Comparison of ENCODE assay signal across 21 cellular contexts in genomic region chr14:30581283-30581625, GRCh38.
"Had no signal": no experiment of that assay in that cellular context is flagged by ENCODE, and none has a peak within 500 bp of the region (broad histone marks: within the 10 kb centered on the region; RNA-seq: fewer than 3 reads in every experiment).

No MANE protein-coding gene starts in this region.

- DNase-seq: hypothalamus; immature natural killer cell; kidney; left ventricle myocardium inferior; mesendoderm; naive thymus-derived CD4-positive, alpha-beta T cell; ovary; right cardiac atrium; stimulated activated CD4-positive, alpha-beta T cell treated with anti-CD3 and anti-CD28 coated beads, Interleukin-12 subunit alpha, Interleukin-12 subunit beta, amount 100 ng/mL, for 4 hours; stimulated activated CD4-positive, alpha-beta T cell treated with anti-CD3 and anti-CD28 coated beads, Interleukin-15, amount 100 ng/mL, for 24 hours; stimulated activated CD4-positive, alpha-beta T cell treated with anti-CD3 and anti-CD28 coated beads, Interleukin-2, amount 100 ng/mL, for 24 hours; stimulated activated CD4-positive, alpha-beta T cell treated with anti-CD3 and anti-CD28 coated beads, Interleukin-4, amount 100 ng/mL, for 1 hour; stimulated activated naive B cell treated with anti-CD40 and anti-IgM and Interleukin-4, amounts not matched to agents 10 μg/mL and 1 μg/mL and 100 μg/mL, for 72 hours; stimulated activated naive CD8-positive, alpha-beta T cell treated with anti-CD3 and anti-CD28 coated beads, Interleukin-15, Interleukin-2, amounts not matched to agents 100 U/mL and 50 U/mL, for 24 hours; stomach; testis; thyroid gland; transverse colon; upper lobe of right lung had no signal

- H3K9me3 ChIP-seq: ovary, testis, thyroid gland, transverse colon, upper lobe of right lung had no signal

- H3K4me1 ChIP-seq: left ventricle myocardium inferior, testis, thyroid gland, upper lobe of right lung had no signal

- H3K27ac ChIP-seq: left ventricle myocardium inferior, ovary, skin epidermis, stomach, testis, thyroid gland, transverse colon, upper lobe of right lung had no signal

- H3K4me3 ChIP-seq: left ventricle myocardium inferior, lung, ovary, skin epidermis, stomach, testis, thyroid gland, transverse colon, upper lobe of right lung had no signal

- H3K27me3 ChIP-seq: ovary, stomach, testis, thyroid gland, transverse colon, upper lobe of right lung had no signal

- H3K36me3 ChIP-seq: ovary, stomach, thyroid gland, upper lobe of right lung had no signal
